In genomic region chr1:42013881-42014470, GRCh38 we compare ENCODE assay signal across 10 cellular contexts.
A peak's percentile ranks its signal among the peaks of the same experiment; 100 is the strongest.
DNase-seq lines count a peak whose midpoint lies in the region; ATAC-seq, FAIRE-seq and TF ChIP-seq lines count a peak whose summit lies in the region.
"Had no signal": no experiment of that assay in that cellular context is flagged by ENCODE, and none has a peak within 500 bp of the region (broad histone marks: within the 10 kb centered on the region; RNA-seq: fewer than 3 reads in every experiment).

No MANE protein-coding gene starts in this region.

- H3K4me3 Mint-ChIP-seq in activated naive CD8-positive, alpha-beta T cell treated with anti-CD3 and anti-CD28 coated beads for 36 hours = peak overlapping the region; percentile 42

- no peak for ATAC-seq in HG03460 (IDR thresholded peaks at IDR 0.05; ENCODE audit: unreplicated experiment)
- ATAC-seq: heart left ventricle had no signal

- DNase-seq in C1 segment of cervical spinal cord (lab: John Stamatoyannopoulos, UW) (peak in 10 of 14 donors; percentile 11 to 64 (median 42)), GM12892 (ENCODE audit: insufficient read length) (no peak), medulla oblongata (ENCODE audit: extremely low spot score) (peak; percentile 91), T-helper 9 cell (no peak), NCI-H345 treated with DMSO at 0.1 percent for 48 hours (lab: John Stamatoyannopoulos, UW; ENCODE audit: unreplicated experiment) (no peak)
- no peak for DNase-seq in activated naive CD8-positive, alpha-beta T cell treated with anti-CD3 and anti-CD28 coated beads for 36 hours
- no peak for DNase-seq in stimulated activated CD4-positive, alpha-beta T cell treated with anti-CD3 and anti-CD28 coated beads, Interleukin-15, amount 100 ng/mL, for 24 hours
- DNase-seq: heart left ventricle, NCI-H510A treated with DMSO at 0.1 percent for 48 hours had no signal

- peaks cover 34% of the 10 kb centered on the region for H3K4me1 Mint-ChIP-seq in activated naive CD8-positive, alpha-beta T cell treated with anti-CD3 and anti-CD28 coated beads for 36 hours

- H3K9me3 Mint-ChIP-seq in activated naive CD8-positive, alpha-beta T cell treated with anti-CD3 and anti-CD28 coated beads for 36 hours = peaks cover 7% of the 10 kb centered on the region

- H3K27me3 Mint-ChIP-seq in activated naive CD8-positive, alpha-beta T cell treated with anti-CD3 and anti-CD28 coated beads for 36 hours = no peaks in the 10 kb centered on the region

- H3K27ac Mint-ChIP-seq in activated naive CD8-positive, alpha-beta T cell treated with anti-CD3 and anti-CD28 coated beads for 36 hours = peak overlapping the region; percentile 1

- TF ChIP-seq POLR2A in GM12892 (IDR thresholded peaks at IDR 0.05; ENCODE audit: low read depth, low read length) = no peak

- peak; percentile 56 for FAIRE-seq in GM12892 (lab: Jason Lieb, UNC)

- peaks cover 10% of the 10 kb centered on the region for H3K36me3 Mint-ChIP-seq in activated naive CD8-positive, alpha-beta T cell treated with anti-CD3 and anti-CD28 coated beads for 36 hours

Comparison
In these comparisons a context has a peak if more than half of its experiments do, and no peak if none do; other contexts are left out.
1. DNase-seq: peak in C1 segment of cervical spinal cord (10 of 14) and medulla oblongata (single experiment); none in GM12892 (single experiment), activated naive CD8-positive, alpha-beta T cell treated with anti-CD3 and anti-CD28 coated beads for 36 hours (single experiment), T-helper 9 cell (single experiment), stimulated activated CD4-positive, alpha-beta T cell treated with anti-CD3 and anti-CD28 coated beads, Interleukin-15, amount 100 ng/mL, for 24 hours (single experiment) and NCI-H345 treated with DMSO at 0.1 percent for 48 hours (single experiment).